36 cellular contexts compared by ENCODE assay signal in the genomic region with DNA sequence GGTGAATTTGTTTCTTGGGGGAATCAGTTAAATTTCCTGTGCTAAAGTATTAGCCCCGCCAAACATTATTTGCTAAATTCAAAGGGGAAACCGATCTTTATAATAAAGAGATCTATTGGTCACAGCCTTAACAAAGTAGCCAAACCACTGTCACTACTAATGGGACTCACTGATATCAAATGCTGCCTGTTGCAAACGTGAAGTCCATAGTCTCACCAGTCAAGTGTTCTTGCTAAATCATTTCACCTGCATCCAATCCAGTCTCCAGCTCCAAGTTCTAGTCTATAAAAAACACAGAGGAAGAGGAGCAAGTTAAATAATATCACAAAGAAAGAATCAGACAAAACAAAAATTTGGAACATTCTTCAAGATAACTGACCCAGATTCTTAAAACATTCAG. TPM values are rescaled to one million over a fixed set of nuclear protein-coding genes. Genes with fewer than 3 reads are reported as not detected.
"Had no signal": no experiment of that assay in that cellular context is flagged by ENCODE, and none has a peak within 500 bp of the region (broad histone marks: within the 10 kb centered on the region; RNA-seq: fewer than 3 reads in every experiment).

No MANE protein-coding gene starts in this region.

- H3K36me3 ChIP-seq: ascending aorta had no signal

- DNase-seq: activated B cell treated with CpG ODN at 0.5 μM for 24 hours; activated CD4-positive, alpha-beta memory T cell treated with anti-CD3 and anti-CD28 coated beads, Interleukin-2, amount 10 ng/mL, durations not matched to agents 7 days and 5 days; activated CD4-positive, alpha-beta T cell treated with anti-CD3 and anti-CD28 coated beads for 48 hours; activated CD4-positive, alpha-beta T cell treated with anti-CD3 and anti-CD28 coated beads, Interleukin-2, amount 10 ng/mL, durations not matched to agents 7 days and 5 days; activated CD4-positive, alpha-beta T cell treated with anti-CD3 and anti-CD28 coated beads, Interleukin-2, amount 50 U/mL, for 48 hours; activated CD4-positive, CD25-positive, alpha-beta regulatory T cell treated with anti-CD3 and anti-CD28 coated beads, Interleukin-2, amount 50 U/mL, for 72 hours; activated CD8-positive, alpha-beta memory T cell treated with anti-CD3 and anti-CD28 coated beads for 24 hours; activated CD8-positive, alpha-beta memory T cell treated with anti-CD3 and anti-CD28 coated beads, Interleukin-2, amount 10 ng/mL, durations not matched to agents 7 days and 5 days; activated CD8-positive, alpha-beta memory T cell treated with anti-CD3 and anti-CD28 coated beads, Interleukin-2, amount 50 U/mL, for 48 hours; activated CD8-positive, alpha-beta T cell treated with anti-CD3 and anti-CD28 coated beads, Interleukin-2, amount 10 ng/mL, durations not matched to agents 7 days and 5 days; activated effector memory CD4-positive, alpha-beta T cell treated with Interleukin-2 at 50 U/mL for 16 hours; activated gamma-delta T cell; activated naive CD4-positive, alpha-beta T cell treated with anti-CD3 and anti-CD28 coated beads, Interleukin-2, amount 10 ng/mL, durations not matched to agents 7 days and 5 days; activated naive CD4-positive, alpha-beta T cell treated with Interleukin-2 at 50 U/mL for 16 hours; activated naive CD8-positive, alpha-beta T cell treated with anti-CD3 and anti-CD28 coated beads, Interleukin-2, amount 10 ng/mL, durations not matched to agents 7 days and 5 days; activated naive CD8-positive, alpha-beta T cell treated with anti-CD3 and anti-CD28 coated beads, Interleukin-2, amount 50 U/mL, for 24 hours; activated T-cell treated with anti-CD3 and anti-CD28 coated beads, Interleukin-2, amount 50 U/mL, for 24 hours; activated T-cell treated with anti-CD3 and anti-CD28 coated beads, Interleukin-2, amount 50 U/mL, for 48 hours; amygdala; anterior cingulate cortex; central memory CD4-positive, alpha-beta T cell; SW 1271; T-helper 1 cell; T-helper 2 cell; T-helper 9 cell had no signal

- H3K27ac Mint-ChIP-seq: activated B cell treated with CpG ODN at 0.5 μM for 24 hours; activated CD4-positive, alpha-beta memory T cell treated with anti-CD3 and anti-CD28 coated beads, Interleukin-2, amount 10 ng/mL, durations not matched to agents 7 days and 5 days; activated CD4-positive, alpha-beta T cell treated with anti-CD3 and anti-CD28 coated beads, Interleukin-2, amount 10 ng/mL, durations not matched to agents 7 days and 5 days; activated CD8-positive, alpha-beta memory T cell treated with anti-CD3 and anti-CD28 coated beads, Interleukin-2, amount 10 ng/mL, durations not matched to agents 7 days and 5 days; activated CD8-positive, alpha-beta T cell treated with anti-CD3 and anti-CD28 coated beads, Interleukin-2, amount 10 ng/mL, durations not matched to agents 7 days and 5 days; activated naive CD4-positive, alpha-beta T cell treated with anti-CD3 and anti-CD28 coated beads, Interleukin-2, amount 10 ng/mL, durations not matched to agents 7 days and 5 days; activated naive CD4-positive, alpha-beta T cell treated with anti-CD3 and anti-CD28 coated beads, Interleukin-2, amount 50 U/mL, for 24 hours; activated naive CD8-positive, alpha-beta T cell; activated naive CD8-positive, alpha-beta T cell treated with anti-CD3 and anti-CD28 coated beads, Interleukin-2, amount 10 ng/mL, durations not matched to agents 7 days and 5 days; activated naive CD8-positive, alpha-beta T cell treated with anti-CD3 and anti-CD28 coated beads, Interleukin-2, amount 50 U/mL, for 24 hours; activated T-cell treated with anti-CD3 and anti-CD28 coated beads, Interleukin-2, amount 50 U/mL, for 24 hours; activated T-helper 2 cell treated with anti-CD3 and anti-CD28 coated beads, Interferon-gamma antibody, Interleukin-2, Interleukin-4, amounts not matched to agents 10 μg/mL and 5 μg/mL and 100 μg/mL, durations not matched to agents 14 hours and 24 hours and 36 hours; brain; T-helper 1 cell treated with Interleukin-12 subunit alpha and Interleukin-12 subunit beta and Interleukin-4 antibody, amounts not matched to agents 30 μg/mL and 1 μg/mL, for 36 hours; T-helper 2 cell treated with Interferon-gamma antibody and Interleukin-4, amounts not matched to agents 5 μg/mL and 100 μg/mL, for 36 hours had no signal

- FAIRE-seq: bronchial epithelial cell, TTC549 had no signal

- H3K27ac ChIP-seq: ascending aorta, cardiac muscle cell, VCaP had no signal

- H3K9me3 Mint-ChIP-seq: activated B cell treated with CpG ODN at 0.5 μM for 24 hours; activated CD4-positive, alpha-beta memory T cell treated with anti-CD3 and anti-CD28 coated beads, Interleukin-2, amount 10 ng/mL, durations not matched to agents 7 days and 5 days; activated CD4-positive, alpha-beta T cell treated with anti-CD3 and anti-CD28 coated beads, Interleukin-2, amount 10 ng/mL, durations not matched to agents 7 days and 5 days; activated naive CD4-positive, alpha-beta T cell treated with anti-CD3 and anti-CD28 coated beads, Interleukin-2, amount 10 ng/mL, durations not matched to agents 7 days and 5 days; activated naive CD4-positive, alpha-beta T cell treated with anti-CD3 and anti-CD28 coated beads, Interleukin-2, amount 50 U/mL, for 24 hours; activated naive CD8-positive, alpha-beta T cell treated with anti-CD3 and anti-CD28 coated beads, Interleukin-2, amount 50 U/mL, for 24 hours; activated T-cell treated with anti-CD3 and anti-CD28 coated beads, Interleukin-2, amount 50 U/mL, for 24 hours; activated T-helper 2 cell treated with anti-CD3 and anti-CD28 coated beads, Interferon-gamma antibody, Interleukin-2, Interleukin-4, amounts not matched to agents 10 μg/mL and 5 μg/mL and 100 μg/mL, durations not matched to agents 14 hours and 24 hours and 36 hours; brain; T-helper 1 cell treated with Interleukin-12 subunit alpha and Interleukin-12 subunit beta and Interleukin-4 antibody, amounts not matched to agents 30 μg/mL and 1 μg/mL, for 36 hours; T-helper 2 cell treated with Interferon-gamma antibody and Interleukin-4, amounts not matched to agents 5 μg/mL and 100 μg/mL, for 36 hours had no signal

- H3K4me3 ChIP-seq: ascending aorta, cardiac muscle cell had no signal

- H3K4me3 Mint-ChIP-seq: activated B cell treated with CpG ODN at 0.5 μM for 24 hours; activated CD4-positive, alpha-beta memory T cell treated with anti-CD3 and anti-CD28 coated beads, Interleukin-2, amount 10 ng/mL, durations not matched to agents 7 days and 5 days; activated CD4-positive, alpha-beta T cell treated with anti-CD3 and anti-CD28 coated beads, Interleukin-2, amount 10 ng/mL, durations not matched to agents 7 days and 5 days; activated CD8-positive, alpha-beta memory T cell treated with anti-CD3 and anti-CD28 coated beads, Interleukin-2, amount 10 ng/mL, durations not matched to agents 7 days and 5 days; activated CD8-positive, alpha-beta T cell treated with anti-CD3 and anti-CD28 coated beads, Interleukin-2, amount 10 ng/mL, durations not matched to agents 7 days and 5 days; activated naive CD4-positive, alpha-beta T cell treated with anti-CD3 and anti-CD28 coated beads, Interleukin-2, amount 10 ng/mL, durations not matched to agents 7 days and 5 days; activated naive CD4-positive, alpha-beta T cell treated with anti-CD3 and anti-CD28 coated beads, Interleukin-2, amount 50 U/mL, for 24 hours; activated naive CD8-positive, alpha-beta T cell; activated naive CD8-positive, alpha-beta T cell treated with anti-CD3 and anti-CD28 coated beads, Interleukin-2, amount 10 ng/mL, durations not matched to agents 7 days and 5 days; activated naive CD8-positive, alpha-beta T cell treated with anti-CD3 and anti-CD28 coated beads, Interleukin-2, amount 50 U/mL, for 24 hours; activated T-cell treated with anti-CD3 and anti-CD28 coated beads, Interleukin-2, amount 50 U/mL, for 24 hours; brain; T-helper 1 cell treated with Interleukin-12 subunit alpha and Interleukin-12 subunit beta and Interleukin-4 antibody, amounts not matched to agents 30 μg/mL and 1 μg/mL, for 36 hours; T-helper 2 cell treated with Interferon-gamma antibody and Interleukin-4, amounts not matched to agents 5 μg/mL and 100 μg/mL, for 36 hours had no signal

- H3K27me3 Mint-ChIP-seq: activated B cell treated with CpG ODN at 0.5 μM for 24 hours; activated CD4-positive, alpha-beta memory T cell treated with anti-CD3 and anti-CD28 coated beads, Interleukin-2, amount 10 ng/mL, durations not matched to agents 7 days and 5 days; activated CD8-positive, alpha-beta memory T cell treated with anti-CD3 and anti-CD28 coated beads, Interleukin-2, amount 10 ng/mL, durations not matched to agents 7 days and 5 days; activated naive CD4-positive, alpha-beta T cell treated with anti-CD3 and anti-CD28 coated beads, Interleukin-2, amount 10 ng/mL, durations not matched to agents 7 days and 5 days; activated naive CD4-positive, alpha-beta T cell treated with anti-CD3 and anti-CD28 coated beads, Interleukin-2, amount 50 U/mL, for 24 hours; activated naive CD8-positive, alpha-beta T cell; activated naive CD8-positive, alpha-beta T cell treated with anti-CD3 and anti-CD28 coated beads, Interleukin-2, amount 10 ng/mL, durations not matched to agents 7 days and 5 days; activated naive CD8-positive, alpha-beta T cell treated with anti-CD3 and anti-CD28 coated beads, Interleukin-2, amount 50 U/mL, for 24 hours; activated T-cell treated with anti-CD3 and anti-CD28 coated beads, Interleukin-2, amount 50 U/mL, for 24 hours; brain had no signal

- H3K27me3 ChIP-seq: ascending aorta, cardiac muscle cell had no signal

- H3K36me3 Mint-ChIP-seq: activated CD8-positive, alpha-beta memory T cell treated with anti-CD3 and anti-CD28 coated beads, Interleukin-2, amount 10 ng/mL, durations not matched to agents 7 days and 5 days; activated naive CD4-positive, alpha-beta T cell treated with anti-CD3 and anti-CD28 coated beads, Interleukin-2, amount 10 ng/mL, durations not matched to agents 7 days and 5 days; activated naive CD8-positive, alpha-beta T cell treated with anti-CD3 and anti-CD28 coated beads, Interleukin-2, amount 10 ng/mL, durations not matched to agents 7 days and 5 days had no signal

- ATAC-seq: activated CD8-positive, alpha-beta memory T cell treated with anti-CD3 and anti-CD28 coated beads, Interleukin-2, amount 10 ng/mL, durations not matched to agents 7 days and 5 days; activated CD8-positive, alpha-beta T cell treated with anti-CD3 and anti-CD28 coated beads, Interleukin-2, amount 10 ng/mL, durations not matched to agents 7 days and 5 days; activated naive CD8-positive, alpha-beta T cell treated with anti-CD3 and anti-CD28 coated beads, Interleukin-2, amount 50 U/mL, for 24 hours had no signal

- H3K4me1 Mint-ChIP-seq: activated B cell treated with CpG ODN at 0.5 μM for 24 hours; activated CD4-positive, alpha-beta memory T cell treated with anti-CD3 and anti-CD28 coated beads, Interleukin-2, amount 10 ng/mL, durations not matched to agents 7 days and 5 days; activated CD4-positive, alpha-beta T cell treated with anti-CD3 and anti-CD28 coated beads, Interleukin-2, amount 10 ng/mL, durations not matched to agents 7 days and 5 days; activated CD8-positive, alpha-beta memory T cell treated with anti-CD3 and anti-CD28 coated beads, Interleukin-2, amount 10 ng/mL, durations not matched to agents 7 days and 5 days; activated naive CD4-positive, alpha-beta T cell treated with anti-CD3 and anti-CD28 coated beads, Interleukin-2, amount 10 ng/mL, durations not matched to agents 7 days and 5 days; activated naive CD4-positive, alpha-beta T cell treated with anti-CD3 and anti-CD28 coated beads, Interleukin-2, amount 50 U/mL, for 24 hours; activated naive CD8-positive, alpha-beta T cell treated with anti-CD3 and anti-CD28 coated beads, Interleukin-2, amount 10 ng/mL, durations not matched to agents 7 days and 5 days; activated naive CD8-positive, alpha-beta T cell treated with anti-CD3 and anti-CD28 coated beads, Interleukin-2, amount 50 U/mL, for 24 hours had no signal

- H3K9me3 ChIP-seq: ascending aorta had no signal

RNA-seq across cellular contexts. Expression of a gene that starts 30.1 kb away (rescaled TPM):
- total RNA-seq: ascending aorta had no signal

RNA-seq across cellular contexts. Expression of a gene that starts 36.3 kb away (rescaled TPM):
- total RNA-seq: activated CD4-positive, alpha-beta memory T cell treated with anti-CD3 and anti-CD28 coated beads, Interleukin-2, amount 10 ng/mL, durations not matched to agents 7 days and 5 days; activated CD8-positive, alpha-beta memory T cell treated with anti-CD3 and anti-CD28 coated beads, Interleukin-2, amount 10 ng/mL, durations not matched to agents 7 days and 5 days; activated naive CD8-positive, alpha-beta T cell treated with anti-CD3 and anti-CD28 coated beads, Interleukin-2, amount 10 ng/mL, durations not matched to agents 7 days and 5 days; ascending aorta had no signal
